Comparison of ENCODE assay signal across 34 cellular contexts in the genomic region with DNA sequence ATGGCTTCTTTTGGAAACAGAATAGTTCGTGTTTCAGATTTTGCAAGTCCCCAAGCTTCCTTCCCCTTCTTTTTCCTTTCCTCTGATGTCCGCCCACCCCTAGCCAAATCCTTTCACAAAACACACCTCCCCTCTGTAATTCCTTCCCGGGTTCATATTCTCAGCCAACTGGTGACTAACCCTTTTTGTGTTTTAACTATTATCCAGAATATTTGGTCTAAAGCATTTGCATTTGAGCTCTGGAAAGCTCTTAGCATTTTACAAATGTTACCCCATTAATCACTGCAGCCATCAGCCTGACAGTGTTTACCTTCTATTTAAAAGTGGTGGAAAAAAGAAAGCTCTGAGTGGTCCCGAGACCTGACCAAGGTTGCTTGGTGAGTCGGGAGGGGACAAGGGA.
DNase-seq lines count a peak whose midpoint lies in the region; ATAC-seq and TF ChIP-seq lines count a peak whose summit lies in the region.
"Had no signal": no experiment of that assay in that cellular context is flagged by ENCODE, and none has a peak within 500 bp of the region (broad histone marks: within the 10 kb centered on the region; RNA-seq: fewer than 3 reads in every experiment).

No MANE protein-coding gene starts in this region.

- no peak overlapping the region for H2BK5ac ChIP-seq in mesenchymal stem cell (ENCODE audit: low read depth, low read length, poor library complexity, severe bottlenecking)

- H3K4me2 ChIP-seq in mesenchymal stem cell (ENCODE audit: low read length, poor library complexity, severe bottlenecking), result no peak overlapping the region
- H3K4me2 ChIP-seq: A549 had no signal

- WGBS in right cardiac atrium, result 45% methylated on average over 5 of the region's 5 CpGs
- WGBS in mesenchymal stem cell, result 35% methylated on average over 4 of the region's 5 CpGs
- 19 to 25% (median 24%) methylated on average over 5 of the region's 5 CpGs for WGBS in spleen, 5 donors

- no peak overlapping the region for H2AFZ ChIP-seq in mesenchymal stem cell (ENCODE audit: low read depth, low read length)

- no peak overlapping the region for H4K8ac ChIP-seq in mesenchymal stem cell (ENCODE audit: low read length)

- H3K9me3 ChIP-seq in right cardiac atrium (ENCODE audit: control insufficient read depth, low read length) (no peaks in the 10 kb centered on the region), mesenchymal stem cell (ENCODE audit: control insufficient read depth, low read length) (peaks cover 2% of the 10 kb centered on the region), spleen (peaks cover 0 to 17% (median 11%) of the 10 kb centered on the region in 8 donors)
- H3K9me3 ChIP-seq: SJSA1 had no signal

- DNase-seq in left ventricle myocardium superior, result no peak
- no peak for DNase-seq in right cardiac atrium
- DNase-seq in NCI-H82 treated with DMSO at 0.1 percent for 48 hours (lab: John Stamatoyannopoulos, UW; ENCODE audit: unreplicated experiment), result peak; percentile 69
- DNase-seq in mesenchymal stem cell, result no peak
- no peak for DNase-seq in NCI-H1694 treated with DMSO at 0.1 percent for 48 hours (lab: John Stamatoyannopoulos, UW)
- DNase-seq in spleen, result no peak
- DNase-seq: activated CD4-positive, alpha-beta memory T cell treated with anti-CD3 and anti-CD28 coated beads for 36 hours; activated CD4-positive, CD25-positive, alpha-beta regulatory T cell treated with anti-CD3 and anti-CD28 coated beads, Interleukin-2, amount 50 U/mL, for 72 hours; activated CD8-positive, alpha-beta memory T cell treated with anti-CD3 and anti-CD28 coated beads, Interleukin-2, amount 50 U/mL, for 4 hours; activated naive CD4-positive, alpha-beta T cell treated with anti-CD3 and anti-CD28 coated beads, Interleukin-2, amount 10 ng/mL, durations not matched to agents 7 days and 5 days; amniotic stem cell; cortex of kidney; DMS79; GF-D8; HCEC 1CT; hippocampal formation; immature natural killer cell; left colon; mesendoderm; NCI-H1930; NCI-H2227 treated with DMSO at 0.1 percent for 48 hours; NCI-H526 treated with DMSO at 0.1 percent for 48 hours; nucleus accumbens; RPMI8226; stimulated activated CD4-positive, alpha-beta T cell treated with anti-CD3 and anti-CD28 coated beads, Interleukin-2, amount 100 ng/mL, for 24 hours; stomach had no signal

- no peak for TF ChIP-seq CTCF in spleen (IDR thresholded peaks at IDR 0.05 in 8 of 11, conservative IDR thresholded peaks at IDR 0.05 in 3 of 11)

- H3K9ac ChIP-seq in mesenchymal stem cell (ENCODE audit: low read length), result no peak overlapping the region

- peak overlapping the region; percentile 84 for H2AK5ac ChIP-seq in mesenchymal stem cell (ENCODE audit: low read length, severe bottlenecking)

- H3K79me1 ChIP-seq in mesenchymal stem cell (replicated peaks; ENCODE audit: low read length, poor library complexity, severe bottlenecking), result peaks cover 1% of the 10 kb centered on the region

- no peak overlapping the region for H2BK15ac ChIP-seq in mesenchymal stem cell (ENCODE audit: low read depth, poor library complexity, severe bottlenecking)

- H3K27me3 ChIP-seq in right cardiac atrium (ENCODE audit: control insufficient read depth, insufficient read depth) (no peaks in the 10 kb centered on the region), mesenchymal stem cell (ENCODE audit: control insufficient read depth in 1 of 2, insufficient read depth in 1 of 2, low read length in 2 of 2) (no peaks in the 10 kb centered on the region), spleen (replicated peaks in 1 of 7) (no peaks in the 10 kb centered on the region)
- H3K27me3 ChIP-seq: cardiac muscle cell, tibial nerve had no signal

- no peak overlapping the region for H2BK120ac ChIP-seq in mesenchymal stem cell (ENCODE audit: low read depth, low read length)

- H3K36me3 ChIP-seq in mesenchymal stem cell (ENCODE audit: control insufficient read depth in 1 of 2, insufficient read depth in 2 of 2, low read depth in 1 of 2, low read length in 2 of 2) (no peaks in the 10 kb centered on the region), spleen (no peaks in the 10 kb centered on the region)
- H3K36me3 ChIP-seq: cardiac muscle cell, SJSA1, stomach, tibial nerve had no signal

- intact Hi-C loops in left ventricle myocardium superior (cut with micrococcal nuclease), result no loop called here
- intact Hi-C loops in right cardiac atrium (cut with DNase I), result no loop called here
- intact Hi-C loops in spleen (cut with DNase I; ENCODE audit: low total_unique reads), result no loop called here

- ATAC-seq in left ventricle myocardium superior (peak; percentile 40), right cardiac atrium (no peak), GM21825 (IDR thresholded peaks at IDR 0.05; ENCODE audit: unreplicated experiment) (no peak), HG03565 (IDR thresholded peaks at IDR 0.05; ENCODE audit: unreplicated experiment) (no peak)
- ATAC-seq: A549, esophagus mucosa, left colon had no signal

- no peak overlapping the region for H4K91ac ChIP-seq in mesenchymal stem cell (ENCODE audit: low read length)

- H3K4ac ChIP-seq in mesenchymal stem cell (ENCODE audit: low read depth in 1 of 2, low read length in 2 of 2), result no peak overlapping the region

- H3K4me1 ChIP-seq in right cardiac atrium (ENCODE audit: control insufficient read depth, insufficient read depth, low read length) (peaks cover 3% of the 10 kb centered on the region), mesenchymal stem cell (ENCODE audit: control insufficient read depth, insufficient read depth, low read depth, low read length) (peaks cover 4% of the 10 kb centered on the region), spleen (peaks cover 0 to 10% (median 4%) of the 10 kb centered on the region in 6 donors)
- H3K4me1 ChIP-seq: A549, SJSA1 had no signal

- H3K23ac ChIP-seq in mesenchymal stem cell (ENCODE audit: low read length in 2 of 2), result no peak overlapping the region

- H3K4me3 ChIP-seq in right cardiac atrium (ENCODE audit: low read length) (no peak overlapping the region), mesenchymal stem cell (ENCODE audit: insufficient read depth in 1 of 2, low read depth in 1 of 2, low read length in 2 of 2) (no peak overlapping the region), spleen (no peak overlapping the region)
- H3K4me3 ChIP-seq: A549, cardiac muscle cell, SJSA1, skin epidermis, stomach, tibial nerve had no signal

- no peak overlapping the region for H3K18ac ChIP-seq in mesenchymal stem cell (ENCODE audit: low read depth in 1 of 2, low read length in 2 of 2)

- H3K14ac ChIP-seq in mesenchymal stem cell (ENCODE audit: low read length in 2 of 2), result no peak overlapping the region

- no peak for TF ChIP-seq POLR2A in spleen (IDR thresholded peaks at IDR 0.05)

- H2BK12ac ChIP-seq in mesenchymal stem cell (ENCODE audit: low read length in 2 of 2), result no peak overlapping the region

- no peak overlapping the region for H3K27ac ChIP-seq in right cardiac atrium (ENCODE audit: low read length)
- H3K27ac ChIP-seq in mesenchymal stem cell (ENCODE audit: low read length, poor library complexity, severe bottlenecking), result no peak overlapping the region
- H3K27ac ChIP-seq in spleen, result no peak overlapping the region
- H3K27ac ChIP-seq: A549, cardiac muscle cell, SJSA1, skin epidermis, stomach, tibial nerve had no signal
